8 cellular contexts compared by ENCODE assay signal in genomic region chr11:119728651-119729580, GRCh38. TPM values are rescaled to one million over a fixed set of nuclear protein-coding genes. Genes with fewer than 3 reads are reported as not detected.
A peak's percentile ranks its signal among the peaks of the same experiment; 100 is the strongest.
DNase-seq lines count a peak whose midpoint lies in the region; ATAC-seq, FAIRE-seq and TF ChIP-seq lines count a peak whose summit lies in the region.

Gene NECTIN1 (minus strand): TSS chr11:119729200. CDS start chr11:119728553, 647 bp downstream.

- H3K27ac ChIP-seq in astrocyte (ENCODE audit: low read depth, low read length), result peak within 1 kb of the TSS; percentile 75
- peak within 1 kb of the TSS; percentile 29 to 49 for H3K27ac ChIP-seq in aorta (ENCODE audit: low read depth in 1 of 2, low read length in 2 of 2)

- H3K27me3 Mint-ChIP-seq in T-helper 2 cell treated with Interferon-gamma antibody and Interleukin-4, amounts not matched to agents 5 μg/mL and 100 μg/mL, for 36 hours (ENCODE audit: low read depth), result peaks cover 72% of the 10 kb centered on the region
- peaks cover 53% of the 10 kb centered on the region for H3K27me3 Mint-ChIP-seq in astrocyte (ENCODE audit: low read depth, unreplicated experiment)

- H3K36me3 Mint-ChIP-seq in T-helper 2 cell treated with Interferon-gamma antibody and Interleukin-4, amounts not matched to agents 5 μg/mL and 100 μg/mL, for 36 hours (ENCODE audit: low read depth), result no peaks in the 10 kb centered on the region
- peaks cover 1% of the 10 kb centered on the region for H3K36me3 Mint-ChIP-seq in astrocyte (ENCODE audit: low read depth, unreplicated experiment)

- ATAC-seq in HG02642 (IDR thresholded peaks at IDR 0.05; ENCODE audit: poor library complexity, unreplicated experiment), result peak; percentile 83
- peak; percentile 95 for ATAC-seq in aorta (ENCODE audit: low FRiP score)

- H3K9me3 Mint-ChIP-seq in T-helper 2 cell treated with Interferon-gamma antibody and Interleukin-4, amounts not matched to agents 5 μg/mL and 100 μg/mL, for 36 hours, result no peaks in the 10 kb centered on the region
- peaks cover 2% of the 10 kb centered on the region for H3K9me3 Mint-ChIP-seq in astrocyte (ENCODE audit: unreplicated experiment)

- H3K36me3 ChIP-seq in astrocyte (ENCODE audit: insufficient read depth, low read length), result no peaks in the 10 kb centered on the region
- no peaks in the 10 kb centered on the region for H3K36me3 ChIP-seq in aorta (ENCODE audit: control insufficient read depth in 1 of 2, insufficient read depth in 2 of 2, low read length in 1 of 2)

- H3K4me1 Mint-ChIP-seq in T-helper 2 cell treated with Interferon-gamma antibody and Interleukin-4, amounts not matched to agents 5 μg/mL and 100 μg/mL, for 36 hours (ENCODE audit: low read depth), result peaks cover 3% of the 10 kb centered on the region
- H3K4me1 Mint-ChIP-seq in astrocyte (ENCODE audit: low read depth, unreplicated experiment), result no peaks in the 10 kb centered on the region

- H3K27me3 ChIP-seq in astrocyte (ENCODE audit: insufficient read depth, low read length), result peaks cover 4% of the 10 kb centered on the region
- H3K27me3 ChIP-seq in aorta (ENCODE audit: control insufficient read depth in 1 of 2, insufficient read depth in 2 of 2, low read length in 1 of 2), result no peaks in the 10 kb centered on the region

- in situ Hi-C loops in GM13976 (cut with MboI; ENCODE audit: low sequenced_read_pairs, unreplicated experiment), result no loop called here

- peak within 1 kb of the TSS; percentile 88 for H2AFZ ChIP-seq in astrocyte (ENCODE audit: low read depth, low read length)

- H3K9ac ChIP-seq in astrocyte (ENCODE audit: low read length), result peak within 1 kb of the TSS; percentile 78

- H3K4me3 ChIP-seq in astrocyte (ENCODE audit: insufficient read depth, low read depth, low read length) (peak within 1 kb of the TSS; percentile 71), aorta (ENCODE audit: low read length in 2 of 2) (peak within 1 kb of the TSS; percentile 45 to 82)

- 0 to 1% methylated on average over 88 to 128 of the region's 128 CpGs for WGBS in aorta, 2 donors

- peaks cover 43% of the 10 kb centered on the region for H3K79me2 ChIP-seq in astrocyte (ENCODE audit: insufficient read depth, low read length)

- peak; percentile 93 for DNase-seq in GM13976 (ENCODE audit: low spot score)
- DNase-seq in NCI-H1105 treated with DMSO at 0.1 percent for 48 hours (lab: John Stamatoyannopoulos, UW), result peak; percentile 95
- DNase-seq in T-helper 2 cell treated with Interferon-gamma antibody and Interleukin-4, amounts not matched to agents 5 μg/mL and 100 μg/mL, for 36 hours (ENCODE audit: low spot score), result peak; percentile 82
- peak; percentile 76 for DNase-seq in astrocyte (ENCODE audit: low read depth)
- peak; percentile 97 for DNase-seq in hepatic stellate cell (ENCODE audit: low spot score)
- peak; percentile 56 for DNase-seq in renal cortical epithelial cell (ENCODE audit: low read depth)
- DNase-seq in aorta, result peak; percentile 92 to 97

- H3K27ac Mint-ChIP-seq in T-helper 2 cell treated with Interferon-gamma antibody and Interleukin-4, amounts not matched to agents 5 μg/mL and 100 μg/mL, for 36 hours, result peak within 1 kb of the TSS; percentile 14
- H3K27ac Mint-ChIP-seq in astrocyte (ENCODE audit: unreplicated experiment), result peak within 1 kb of the TSS; percentile 85

- intact Hi-C loops in aorta (cut with DNase I), result loop anchor here (5.0 to 10.0 kb wide), 5 partner anchors 57 to 366 kb away; no protein-coding TSS in a partner anchor

- TF ChIP-seq CTCF in GM13976 (IDR thresholded peaks at IDR 0.05; ENCODE audit: borderline replicate concordance, control extremely low read depth, extremely low read depth, insufficient read depth, missing control alignments) (peak; percentile 87), astrocyte (IDR thresholded peaks at IDR 0.05; ENCODE audit: insufficient read depth, low read depth, low read length) (peak; percentile 31)

- H3K9me3 ChIP-seq in astrocyte (ENCODE audit: insufficient read depth, low read depth, low read length), result no peaks in the 10 kb centered on the region
- H3K9me3 ChIP-seq in aorta (ENCODE audit: control insufficient read depth, low read length), result no peaks in the 10 kb centered on the region

- H4K20me1 ChIP-seq in astrocyte (ENCODE audit: insufficient read depth, low read length), result peaks cover 42% of the 10 kb centered on the region

- H3K4me3 Mint-ChIP-seq in T-helper 2 cell treated with Interferon-gamma antibody and Interleukin-4, amounts not matched to agents 5 μg/mL and 100 μg/mL, for 36 hours, result peak within 1 kb of the TSS; percentile 83
- H3K4me3 Mint-ChIP-seq in astrocyte (ENCODE audit: unreplicated experiment), result peak within 1 kb of the TSS; percentile 96

- no peak for FAIRE-seq in astrocyte (lab: Jason Lieb, UNC)

- peaks cover 21% of the 10 kb centered on the region for H3K4me1 ChIP-seq in astrocyte (ENCODE audit: insufficient read depth, low read length)
- no peaks in the 10 kb centered on the region for H3K4me1 ChIP-seq in aorta (ENCODE audit: control insufficient read depth in 1 of 2, insufficient read depth in 2 of 2, low read length in 2 of 2)

- peak within 1 kb of the TSS; percentile 97 for H3K4me2 ChIP-seq in astrocyte (ENCODE audit: low read length)

RNA-seq across cellular contexts. Expression of gene NECTIN1, which starts in this region (rescaled TPM):
- total RNA-seq in astrocyte (16.9 and 17.7 TPM in 2 replicates), renal cortical epithelial cell (3.6 and 4.7 TPM in 2 replicates), aorta (1 to 10 TPM; 5.5 to 7.1 TPM)
- polyA plus RNA-seq in aorta, result 1 to 10 TPM; 1.3 to 4.3 TPM

Comparison
In these comparisons a context has a peak if more than half of its experiments do, and no peak if none do; other contexts are left out.
1. Peak in every context shown above with its lines: DNase-seq, ATAC-seq, H3K4me3 ChIP-seq and H3K27ac ChIP-seq.